ENCODE assay signal across 8 cellular contexts in the genomic region with DNA sequence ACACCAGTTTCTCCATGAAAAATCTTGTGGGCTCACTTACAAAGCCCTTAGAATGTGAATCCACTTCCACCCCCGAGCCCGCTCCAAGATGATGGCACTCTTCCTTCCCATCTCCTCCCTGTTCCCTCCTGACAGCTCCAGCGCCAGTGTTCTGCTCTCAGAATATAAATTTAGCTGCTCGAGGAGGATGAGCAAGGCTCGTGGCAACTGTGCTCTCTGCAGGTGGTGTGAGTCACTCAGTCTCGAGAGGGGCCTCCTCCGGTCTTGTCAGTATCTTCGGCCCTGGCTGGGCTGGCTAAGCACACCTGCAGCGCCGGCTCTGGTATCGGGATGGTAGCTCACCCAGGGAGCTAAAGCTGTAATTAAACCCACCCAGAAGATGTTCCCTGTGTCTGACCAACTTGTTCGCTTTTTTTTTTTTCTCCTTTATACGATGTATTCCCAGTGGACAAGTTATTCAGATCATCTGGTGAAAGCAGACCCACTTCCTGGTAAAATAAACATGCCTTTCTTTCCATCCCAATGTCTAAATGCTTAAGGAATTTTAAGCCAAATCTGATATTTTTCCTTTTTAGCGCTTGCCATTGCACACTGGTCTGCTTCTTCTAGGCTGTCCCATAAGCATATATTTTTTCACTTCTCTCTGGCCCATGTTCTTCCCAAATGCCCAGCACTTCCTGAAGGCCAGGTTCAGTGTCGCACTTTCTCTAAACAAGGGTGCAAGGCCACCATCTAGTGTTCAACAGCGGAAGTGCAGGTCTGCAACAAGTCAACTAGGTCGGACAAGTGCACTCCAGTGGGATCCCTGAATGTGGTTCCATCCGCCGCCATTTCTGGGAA. TPM values are rescaled to one million over a fixed set of nuclear protein-coding genes. Genes with fewer than 3 reads are reported as not detected.
DNase-seq lines count a peak whose midpoint lies in the region; ATAC-seq, FAIRE-seq and TF ChIP-seq lines count a peak whose summit lies in the region.

No MANE protein-coding gene starts in this region.

- no peak overlapping the region for H2BK15ac ChIP-seq in H1 (ENCODE audit: low read length)

- peak overlapping the region; percentile 69; the same call in 1 of the 2 replicates for H2AFZ ChIP-seq in H1 (ENCODE audit: low read length)

- H4K8ac ChIP-seq in H1 (ENCODE audit: extremely low read depth, insufficient read depth, low read length) = no peak overlapping the region

- H3K9ac ChIP-seq in H1 (replicated peaks in 1 of 4; ENCODE audit: extremely low read depth in 1 of 4, low read depth in 3 of 4, low read length in 3 of 4) = no peak overlapping the region

- no peaks in the 10 kb centered on the region for H3K79me1 ChIP-seq in H1 (ENCODE audit: low read depth, low read length)

- peaks cover 2% of the 10 kb centered on the region for H3K27me3 Mint-ChIP-seq in activated CD4-positive, alpha-beta memory T cell treated with anti-CD3 and anti-CD28 coated beads, Interleukin-2, amount 10 ng/mL, durations not matched to agents 7 days and 5 days
- H3K27me3 Mint-ChIP-seq in memory B cell = peaks cover 16% of the 10 kb centered on the region

- no peak overlapping the region for H2BK12ac ChIP-seq in H1 (ENCODE audit: low read depth, low read length)

- no peak overlapping the region for H4K91ac ChIP-seq in H1 (replicated peaks; ENCODE audit: insufficient read length, low read length)

- no peak overlapping the region for H3K4me3 Mint-ChIP-seq in activated CD4-positive, alpha-beta memory T cell treated with anti-CD3 and anti-CD28 coated beads, Interleukin-2, amount 10 ng/mL, durations not matched to agents 7 days and 5 days
- H3K4me3 Mint-ChIP-seq in memory B cell = no peak overlapping the region

- POLR2A ChIA-PET in HEK293 (lab: Yijun Ruan, JAX) (interaction anchor here (0.9 to 1.0 kb wide), 2 partner anchors 14 to 31 kb away, joined by 3 to 4 read pairs; a partner anchor contains a TSS), H1 (lab: Charles Lee; ENCODE audit: partially characterized antibody) (interaction anchor here (0.6 kb wide), 1 partner anchor 9 kb away, joined by 4 read pairs; no protein-coding TSS in a partner anchor)
- POLR2A ChIA-PET in activated CD4-positive, alpha-beta memory T cell treated with anti-CD3 and anti-CD28 coated beads, Interleukin-2, amount 10 ng/mL, durations not matched to agents 7 days and 5 days (lab: Charles Lee) = interaction anchor here (0.8 kb wide), 1 partner anchor 31 kb away, joined by 3 read pairs; no protein-coding TSS in a partner anchor

- H3K9me3 ChIP-seq in HEK293 (ENCODE audit: control insufficient read depth, insufficient read depth, low read depth, low read length) = no peaks in the 10 kb centered on the region
- H3K9me3 ChIP-seq in H1 (ENCODE audit: insufficient read depth in 2 of 2, low read depth in 1 of 2, low read length in 1 of 2) = no peaks in the 10 kb centered on the region

- H4K20me1 ChIP-seq in H1 (replicated peaks in 1 of 2; ENCODE audit: control insufficient read depth in 1 of 2, insufficient read depth in 2 of 2, low read length in 2 of 2) = no peaks in the 10 kb centered on the region

- H3K4me1 ChIP-seq in HEK293 (ENCODE audit: control insufficient read depth, insufficient read depth, low read length) = no peaks in the 10 kb centered on the region
- peaks cover 0 to 7% (median 2%) of the 10 kb centered on the region in 4 experiments; a peak in 2 of 7 replicates for H3K4me1 ChIP-seq in H1 (replicated peaks in 1 of 4; ENCODE audit: control insufficient read depth in 3 of 4, insufficient read depth in 4 of 4, low read length in 3 of 4)

- no peak overlapping the region for H4K5ac ChIP-seq in H1 (ENCODE audit: insufficient read length, low read depth, low read length)

- whole genome bisulfite sequencing in H1 (ENCODE audit: extremely low coverage in 1 of 2, insufficient coverage in 1 of 2, insufficient read length in 1 of 2, insufficient replicate concordance in 2 of 2, low coverage in 1 of 2, low lambda C conversion rate in 2 of 2, missing lambda C conversion rate in 1 of 2), 2 experiments = 46% methylated on average over 17 of the region's 19 CpGs; no CpG with 5 or more reads in 1 of the 2 experiments

- H3K36me3 Mint-ChIP-seq in activated CD4-positive, alpha-beta memory T cell treated with anti-CD3 and anti-CD28 coated beads, Interleukin-2, amount 10 ng/mL, durations not matched to agents 7 days and 5 days (ENCODE audit: low read depth) = no peaks in the 10 kb centered on the region
- H3K36me3 Mint-ChIP-seq in memory B cell = no peaks in the 10 kb centered on the region

- DNase-seq in COLO668 (lab: John Stamatoyannopoulos, UW; ENCODE audit: unreplicated experiment) (peak; percentile 58), NCI-H526 (lab: John Stamatoyannopoulos, UW) (peak; percentile 70 to 87), H1 (ENCODE audit: low read depth in 1 of 2, low spot score in 2 of 2) (peak; percentile 57 to 93), memory B cell (ENCODE audit: low spot score in 2 of 2) (peak; percentile 27 to 34)
- DNase-seq in activated CD4-positive, alpha-beta memory T cell treated with anti-CD3 and anti-CD28 coated beads, Interleukin-2, amount 10 ng/mL, durations not matched to agents 7 days and 5 days = peak; percentile 70
- DNase-seq in stimulated activated CD8-positive, alpha-beta memory T cell treated with anti-CD3 and anti-CD28 coated beads, Interleukin-15, amount 100 ng/mL, for 48 hours (ENCODE audit: low read depth in 2 of 2) = peak; percentile 26 to 32

- no peak overlapping the region for H2BK120ac ChIP-seq in H1 (replicated peaks; ENCODE audit: low read depth, low read length)

- no peak overlapping the region for H2AK5ac ChIP-seq in H1 (ENCODE audit: low read depth, low read length)

- H3K56ac ChIP-seq in H1 (replicated peaks; ENCODE audit: insufficient read length, low read depth, low read length) = no peak overlapping the region

- no peak overlapping the region for H3K27ac ChIP-seq in HEK293 (ENCODE audit: extremely low read depth, low read depth, low read length)
- no peak overlapping the region for H3K27ac ChIP-seq in H1 (ENCODE audit: low read depth, low read length)

- H3K27ac Mint-ChIP-seq in activated CD4-positive, alpha-beta memory T cell treated with anti-CD3 and anti-CD28 coated beads, Interleukin-2, amount 10 ng/mL, durations not matched to agents 7 days and 5 days = no peak overlapping the region
- H3K27ac Mint-ChIP-seq in memory B cell = peak overlapping the region; percentile 68

- ATAC-seq in memory B cell (ENCODE audit: low read depth) (no peak), HG03342 (IDR thresholded peaks at IDR 0.05; ENCODE audit: unreplicated experiment) (no peak)

- H3K27me3 ChIP-seq in H1 (replicated peaks in 1 of 4; ENCODE audit: control insufficient read depth in 3 of 4, extremely low read depth in 1 of 4, insufficient read depth in 3 of 4, low read length in 3 of 4) = no peaks in the 10 kb centered on the region

- H3K36me3 ChIP-seq in HEK293 (ENCODE audit: control insufficient read depth in 2 of 2, insufficient read depth in 1 of 2, low read length in 2 of 2) (no peaks in the 10 kb centered on the region), H1 (ENCODE audit: control insufficient read depth in 2 of 4, insufficient read depth in 4 of 4, low read length in 3 of 4) (no peaks in the 10 kb centered on the region)

- H3K9me3 Mint-ChIP-seq in activated CD4-positive, alpha-beta memory T cell treated with anti-CD3 and anti-CD28 coated beads, Interleukin-2, amount 10 ng/mL, durations not matched to agents 7 days and 5 days = no peaks in the 10 kb centered on the region
- no peaks in the 10 kb centered on the region for H3K9me3 Mint-ChIP-seq in memory B cell

- H3K4me3 ChIP-seq in HEK293 (ENCODE audit: low read depth, low read length) (no peak overlapping the region; the same call in 1 of the 2 replicates), H1 (ENCODE audit: extremely low read depth in 1 of 4, insufficient read depth in 2 of 4, low read depth in 3 of 4, low read length in 4 of 4) (no peak overlapping the region)

- TF ChIP-seq CTCF in HEK293 (tag by site-specific recombination; IDR thresholded peaks at IDR 0.05) (peak; percentile 75), H1 (IDR thresholded peaks at IDR 0.05; ENCODE audit: control extremely low read depth in 1 of 3, insufficient read depth in 1 of 3, low read depth in 1 of 3, low read length in 3 of 3) (peak; percentile 91 to 99 (median 94))

- H3K4me1 Mint-ChIP-seq in activated CD4-positive, alpha-beta memory T cell treated with anti-CD3 and anti-CD28 coated beads, Interleukin-2, amount 10 ng/mL, durations not matched to agents 7 days and 5 days = peaks cover 3% of the 10 kb centered on the region
- peaks cover 4% of the 10 kb centered on the region for H3K4me1 Mint-ChIP-seq in memory B cell

- TF ChIP-seq POLR2A in H1 (IDR thresholded peaks at IDR 0.05; ENCODE audit: control extremely low read depth in 1 of 2, low read depth in 2 of 2, low read length in 2 of 2) = no peak

- no peak for TF ChIP-seq EP300 in H1 (IDR thresholded peaks at IDR 0.05; ENCODE audit: borderline replicate concordance in 1 of 2, low read depth in 2 of 2, low read length in 2 of 2)

- peak; percentile 90 for FAIRE-seq in H1 (lab: Jason Lieb, UNC)

- H3K14ac ChIP-seq in H1 (ENCODE audit: insufficient read length) = no peak overlapping the region

- H3K23me2 ChIP-seq in H1 (ENCODE audit: low read depth, low read length) = no peaks in the 10 kb centered on the region

- no peak overlapping the region for H3K23ac ChIP-seq in H1 (ENCODE audit: insufficient read length)

- H3K18ac ChIP-seq in H1 (ENCODE audit: extremely low read depth, low read length) = no peak overlapping the region

- peak; percentile 91 to 95 for TF ChIP-seq RAD21 in H1 (IDR thresholded peaks at IDR 0.05 in 1 of 2, conservative IDR thresholded peaks at IDR 0.05 in 1 of 2; ENCODE audit: low read depth in 2 of 2, low read length in 2 of 2)

- no peak overlapping the region for H2BK5ac ChIP-seq in H1 (ENCODE audit: low read depth, low read length)

- H3K4ac ChIP-seq in H1 (replicated peaks; ENCODE audit: insufficient read length, low read depth, low read length) = no peak overlapping the region

- no peaks in the 10 kb centered on the region for H3K79me2 ChIP-seq in H1 (ENCODE audit: control insufficient read depth in 1 of 2, insufficient read depth in 2 of 2, low read length in 2 of 2)

- CTCF ChIA-PET in HEK293 (lab: Yijun Ruan, JAX) (interaction anchor here (0.5 to 4.6 kb wide), 31 partner anchors 8 to 1949 kb away, joined by 3 to 29 read pairs (median 4); a partner anchor contains a TSS), H1 (lab: Charles Lee; ENCODE audit: partially characterized antibody) (interaction anchor here (0.6 to 8.0 kb wide), 25 partner anchors 11 to 902 kb away, joined by 3 to 99 read pairs (median 4); no protein-coding TSS in a partner anchor)
- CTCF ChIA-PET in activated CD4-positive, alpha-beta memory T cell treated with anti-CD3 and anti-CD28 coated beads, Interleukin-2, amount 10 ng/mL, durations not matched to agents 7 days and 5 days (lab: Charles Lee) = interaction anchor here (0.6 to 3.9 kb wide), 10 partner anchors 10 to 920 kb away, joined by 3 to 21 read pairs (median 4); no protein-coding TSS in a partner anchor

- peak overlapping the region in 1 of 2 experiments; percentile 47; a peak in 2 of 4 replicates for H3K4me2 ChIP-seq in H1 (ENCODE audit: insufficient read depth in 1 of 2, low read depth in 2 of 2, low read length in 2 of 2)

- no peak overlapping the region for H2BK20ac ChIP-seq in H1 (ENCODE audit: low read length)

RNA-seq across cellular contexts. Expression of a gene that starts 31.4 kb away (rescaled TPM):
- total RNA-seq in activated CD4-positive, alpha-beta memory T cell treated with anti-CD3 and anti-CD28 coated beads, Interleukin-2, amount 10 ng/mL, durations not matched to agents 7 days and 5 days = 10 to 100 TPM; 51.2 to 52.9 TPM
- total RNA-seq in H1 (2021; fragmentation: NEBNext Ultra II Directional; extraction: Animal tissue kit (Norgen Biotek cat#: 25700)) = 28.0 and 28.6 TPM in 2 replicates
- polyA plus RNA-seq in H1 (2011; rRNA removed) = 17.2 and 18.5 TPM in 2 replicates
- 25.3 TPM for polyA plus RNA-seq in H1 (2011; cell fraction: cytosol; rRNA removed)
- 13.2 TPM for polyA plus RNA-seq in H1 (2011; cell fraction: nucleus; rRNA removed)
- polyA plus RNA-seq in H1 (2012, experiment 1 of 2) = 22.2 to 29.4 TPM (median 26.5 TPM) in 4 replicates
- 2.4 TPM for polyA plus RNA-seq in H1 (2012, experiment 2 of 2)
- polyA plus RNA-seq in H1 (2013, experiment 1 of 2) = 15.7 TPM
- polyA plus RNA-seq in H1 (2013, experiment 2 of 2) = 15.6 TPM
- polyA minus RNA-seq in H1 (2011; rRNA and poly(A)+ RNA removed) = 37.0 and 43.2 TPM in 2 replicates
- polyA minus RNA-seq in H1 (2011; cell fraction: cytosol; rRNA and poly(A)+ RNA removed) = 10.8 TPM
- 14.4 TPM for polyA minus RNA-seq in H1 (2011; cell fraction: nucleus; rRNA and poly(A)+ RNA removed)
